Comparison of ENCODE assay signal across 8 cellular contexts in the genomic region with DNA sequence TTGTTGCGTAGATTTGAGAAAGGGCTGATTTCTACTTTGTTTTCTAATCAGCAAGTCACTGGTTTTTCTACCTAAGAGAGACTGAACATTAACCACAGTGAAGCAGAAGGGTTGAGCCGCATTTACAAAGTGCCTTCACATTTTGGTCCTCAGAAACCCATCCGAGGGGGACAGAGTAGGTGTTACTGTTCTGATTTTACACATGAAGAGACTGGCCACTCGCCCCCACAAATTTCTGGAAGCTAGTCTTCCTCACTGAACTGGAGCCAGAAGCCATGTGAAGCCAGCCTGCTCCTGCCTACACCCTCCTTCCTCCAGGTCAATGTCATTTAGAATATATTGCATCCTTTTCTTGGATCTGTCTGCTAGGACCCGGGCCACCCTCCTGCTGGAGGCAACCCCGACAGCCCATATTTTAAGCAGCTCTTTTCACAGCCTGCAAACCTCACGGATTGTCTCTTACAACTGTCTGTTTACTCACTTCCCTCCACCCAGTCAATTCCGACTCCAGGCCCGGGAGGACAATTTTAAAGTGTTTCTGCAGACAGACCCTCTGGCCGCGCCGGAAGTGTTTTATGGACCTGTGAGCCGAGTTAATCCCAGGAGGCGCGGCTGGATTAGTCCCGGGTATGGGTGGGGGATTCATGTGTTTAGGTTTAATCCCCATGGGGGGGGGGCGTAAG.
DNase-seq lines count a peak whose midpoint lies in the region; ATAC-seq and TF ChIP-seq lines count a peak whose summit lies in the region.

No MANE protein-coding gene starts in this region.

- CTCF ChIA-PET in AG04449 (lab: Yijun Ruan, JAX): no interaction called here

- DNase-seq in AG04449 (ENCODE audit: low read depth, low spot score): no peak
- no peak for DNase-seq in HFFc6
- DNase-seq in activated naive CD8-positive, alpha-beta T cell treated with anti-CD3 and anti-CD28 coated beads for 36 hours: no peak
- peak in 2 of 3 donors; percentile 28 to 35 for DNase-seq in mucosa of descending colon
- DNase-seq in activated effector memory CD4-positive, alpha-beta T cell treated with anti-CD3 and anti-CD28 coated beads, Interleukin-2, amount 50 U/mL, for 16 hours: no peak
- no peak for DNase-seq in NCI-H446 treated with DMSO at 0.1 percent for 48 hours (lab: John Stamatoyannopoulos, UW)

- POLR2A ChIA-PET in AG04449 (lab: Yijun Ruan, JAX): no interaction called here

- H3K4me1 ChIP-seq in mucosa of descending colon (ENCODE audit: low read depth): no peaks in the 10 kb centered on the region

- TF ChIP-seq CTCF in AG04449 (IDR thresholded peaks at IDR 0.05; ENCODE audit: insufficient read depth, low read length, missing control alignments) (no peak), HFFc6 (IDR thresholded peaks at IDR 0.05) (no peak), mucosa of descending colon (IDR thresholded peaks at IDR 0.05) (no peak)

- peaks cover 46% of the 10 kb centered on the region for H3K4me1 Mint-ChIP-seq in HFFc6 (ENCODE audit: low read depth)
- H3K4me1 Mint-ChIP-seq in activated naive CD8-positive, alpha-beta T cell treated with anti-CD3 and anti-CD28 coated beads for 36 hours: peaks cover 45% of the 10 kb centered on the region

- H3K27ac Mint-ChIP-seq in HFFc6: peak overlapping the region; percentile 81
- peak overlapping the region; percentile 99 for H3K27ac Mint-ChIP-seq in activated naive CD8-positive, alpha-beta T cell treated with anti-CD3 and anti-CD28 coated beads for 36 hours

- intact Hi-C loops in mucosa of descending colon (cut with DNase I, micrococcal nuclease): no loop called here

- H3K36me3 Mint-ChIP-seq in HFFc6 (ENCODE audit: low read depth): no peaks in the 10 kb centered on the region
- peaks cover 8% of the 10 kb centered on the region for H3K36me3 Mint-ChIP-seq in activated naive CD8-positive, alpha-beta T cell treated with anti-CD3 and anti-CD28 coated beads for 36 hours

- H3K4me3 ChIP-seq in AG04449 (ENCODE audit: low read depth, low read length): peak overlapping the region; percentile 25; the same call in 1 of the 2 replicates
- H3K4me3 ChIP-seq in mucosa of descending colon: no peak overlapping the region

- H3K4me3 Mint-ChIP-seq in HFFc6: peak overlapping the region; percentile 70
- peak overlapping the region; percentile 90 for H3K4me3 Mint-ChIP-seq in activated naive CD8-positive, alpha-beta T cell treated with anti-CD3 and anti-CD28 coated beads for 36 hours

- no peaks in the 10 kb centered on the region for H3K9me3 ChIP-seq in mucosa of descending colon

- H3K36me3 ChIP-seq in mucosa of descending colon (ENCODE audit: low read depth): no peaks in the 10 kb centered on the region

- TF ChIP-seq POLR2A in GM18505 (IDR thresholded peaks at IDR 0.05; ENCODE audit: borderline replicate concordance, extremely low read depth, insufficient read depth, insufficient read length): no peak

- no peak for ATAC-seq in mucosa of descending colon
- ATAC-seq in GM18505 (IDR thresholded peaks at IDR 0.05; ENCODE audit: unreplicated experiment): no peak
- no peak for ATAC-seq in GM21737 (IDR thresholded peaks at IDR 0.05; ENCODE audit: unreplicated experiment)

- no peaks in the 10 kb centered on the region for H3K9me3 Mint-ChIP-seq in HFFc6
- no peaks in the 10 kb centered on the region for H3K9me3 Mint-ChIP-seq in activated naive CD8-positive, alpha-beta T cell treated with anti-CD3 and anti-CD28 coated beads for 36 hours

- H3K27me3 Mint-ChIP-seq in HFFc6 (ENCODE audit: insufficient read depth): no peaks in the 10 kb centered on the region; the same call in 1 of the 2 replicates
- H3K27me3 Mint-ChIP-seq in activated naive CD8-positive, alpha-beta T cell treated with anti-CD3 and anti-CD28 coated beads for 36 hours: no peaks in the 10 kb centered on the region

Comparison
In these comparisons a context has a peak if more than half of its experiments do, and no peak if none do; other contexts are left out.
1. DNase-seq: peak in mucosa of descending colon (2 of 3); none in AG04449 (single experiment), HFFc6 (single experiment), activated naive CD8-positive, alpha-beta T cell treated with anti-CD3 and anti-CD28 coated beads for 36 hours (single experiment), activated effector memory CD4-positive, alpha-beta T cell treated with anti-CD3 and anti-CD28 coated beads, Interleukin-2, amount 50 U/mL, for 16 hours (single experiment) and NCI-H446 treated with DMSO at 0.1 percent for 48 hours (single experiment).